ENCODE assay signal across 8 cellular contexts in genomic region chr4:39527296-39528055, GRCh38. TPM values are rescaled to one million over a fixed set of nuclear protein-coding genes. Genes with fewer than 3 reads are reported as not detected.
DNase-seq lines count a peak whose midpoint lies in the region; ATAC-seq, FAIRE-seq and TF ChIP-seq lines count a peak whose summit lies in the region.

UGDH (minus strand) TSS chr4:39527439; CDS start chr4:39521512, 5,927 bp downstream.

- H3K4me1 ChIP-seq in OCI-LY7 (ENCODE audit: insufficient read depth, low read length, poor library complexity, severe bottlenecking) (peaks cover 16% of the 10 kb centered on the region), endothelial cell of umbilical vein (ENCODE audit: control insufficient read depth, extremely low read depth, insufficient read depth, low read length) (peaks cover 12% of the 10 kb centered on the region)

- DNase-seq in DMS 273 treated with DMSO at 0.1 percent for 48 hours (lab: John Stamatoyannopoulos, UW) (peak; percentile 82), HuH-7.5 (ENCODE audit: low spot score) (peak; percentile 85), OCI-LY7 (ENCODE audit: low spot score) (peak; percentile 95), activated T-cell treated with anti-CD3 and anti-CD28 coated beads for 1 hour (ENCODE audit: low read depth) (peak; percentile 83), endothelial cell of umbilical vein (ENCODE audit: low read depth, low spot score) (peak; percentile 98), middle frontal gyrus (ENCODE audit: extremely low spot score, low spot score) (peak; percentile 97)
- DNase-seq in stimulated activated CD8-positive, alpha-beta memory T cell treated with anti-CD3 and anti-CD28 coated beads, Interleukin-2, amount 100 ng/mL, for 48 hours (ENCODE audit: low read depth in 2 of 2): peak; percentile 84 to 87

- no peaks in the 10 kb centered on the region for H3K27me3 ChIP-seq in endothelial cell of umbilical vein (ENCODE audit: control insufficient read depth in 2 of 2, insufficient read depth in 2 of 2, low read length in 2 of 2)

- no TSS peak for BruUV-seq in OCI-LY7 (replicated peaks; lab: Mats Ljungman, UMichigan)
- BruUV-seq in endothelial cell of umbilical vein (replicated peaks; lab: Mats Ljungman, UMichigan): no TSS peak

- H3K4me3 ChIP-seq in OCI-LY7 (ENCODE audit: low read depth, low read length, poor library complexity, severe bottlenecking) (peak within 1 kb of the TSS; percentile 80), endothelial cell of umbilical vein (replicated peaks in 1 of 3; ENCODE audit: insufficient read depth in 1 of 3, low read depth in 1 of 3, low read length in 3 of 3) (peak within 1 kb of the TSS; percentile 50 to 92 (median 60))

- no peaks in the 10 kb centered on the region for H3K9me3 ChIP-seq in OCI-LY7 (ENCODE audit: low read length)
- no peaks in the 10 kb centered on the region for H3K9me3 ChIP-seq in endothelial cell of umbilical vein (replicated peaks; ENCODE audit: control insufficient read depth, insufficient read depth, low read length)

- H3K36me3 ChIP-seq in OCI-LY7 (ENCODE audit: insufficient read depth, low read length) (no peaks in the 10 kb centered on the region), endothelial cell of umbilical vein (ENCODE audit: control insufficient read depth in 2 of 2, extremely low read depth in 1 of 2, insufficient read depth in 2 of 2, low read length in 2 of 2) (no peaks in the 10 kb centered on the region)

- ATAC-seq in GM21526 (IDR thresholded peaks at IDR 0.05; ENCODE audit: low FRiP score, unreplicated experiment): peak; percentile 95

- peak within 1 kb of the TSS; percentile 73 for H3K9ac ChIP-seq in endothelial cell of umbilical vein (replicated peaks; ENCODE audit: extremely low read depth, insufficient read depth, low read length)

- intact Hi-C loops in OCI-LY7 (cut with micrococcal nuclease; ENCODE audit: unreplicated experiment) (loop anchor here (2.0 to 10.0 kb wide), 4 partner anchors 55 to 777 kb away; partner anchors contain the start of genes PDS5A and SMIM14), endothelial cell of umbilical vein (cut with micrococcal nuclease) (loop anchor here (1.0 to 10.0 kb wide), 7 partner anchors 9 to 789 kb away; partner anchors contain the start of genes PDS5A and UBE2K)

- H4K20me1 ChIP-seq in OCI-LY7 (ENCODE audit: insufficient read depth, low read length): no peaks in the 10 kb centered on the region
- H4K20me1 ChIP-seq in endothelial cell of umbilical vein (replicated peaks; ENCODE audit: control insufficient read depth, extremely low read depth, insufficient read depth, low read length): no peaks in the 10 kb centered on the region

- TF ChIP-seq CTCF in OCI-LY7 (conservative IDR thresholded peaks at IDR 0.05; ENCODE audit: low read length) (no peak; the same call in 1 of the 2 replicates), endothelial cell of umbilical vein (IDR thresholded peaks at IDR 0.05; ENCODE audit: extremely low read depth in 1 of 2, insufficient read depth in 1 of 2, low read depth in 1 of 2, low read length in 2 of 2) (no peak)

- no peaks in the 10 kb centered on the region for H3K9me1 ChIP-seq in endothelial cell of umbilical vein (replicated peaks; ENCODE audit: control insufficient read depth, extremely low read depth, insufficient read depth, low read length)

- H3K4me2 ChIP-seq in OCI-LY7 (ENCODE audit: low read length) (peak within 1 kb of the TSS; percentile 96), endothelial cell of umbilical vein (ENCODE audit: insufficient read depth, low read length) (peak within 1 kb of the TSS; percentile 90)

- H3K79me2 ChIP-seq in OCI-LY7 (ENCODE audit: insufficient read depth, low read depth, low read length) (peaks cover 12% of the 10 kb centered on the region; the same call in 1 of the 2 replicates), endothelial cell of umbilical vein (ENCODE audit: control insufficient read depth, insufficient read depth, low read length) (peaks cover 42% of the 10 kb centered on the region)

- CTCF ChIA-PET in OCI-LY7 (lab: Charles Lee; ENCODE audit: unreplicated experiment): interaction anchor here (0.5 to 1.3 kb wide), 2 partner anchors 99 to 324 kb away, joined by 3 to 4 read pairs; no protein-coding TSS in a partner anchor
- CTCF ChIA-PET in endothelial cell of umbilical vein (lab: Charles Lee): interaction anchor here (0.7 to 2.3 kb wide), 8 partner anchors 52 to 170 kb away, joined by 3 to 11 read pairs (median 4); partner anchors contain the start of genes SMIM14 and UBE2K

- FAIRE-seq in endothelial cell of umbilical vein (lab: Jason Lieb, UNC): peak; percentile 98

- dilution Hi-C loops in endothelial cell of umbilical vein (cut with MboI; ENCODE audit: extremely low pct_ligation_motif_present, low sequenced_read_pairs): no loop called here

- no peaks in the 10 kb centered on the region for H3K9me2 ChIP-seq in OCI-LY7 (ENCODE audit: insufficient read depth, low read length)

- no peak within 1 kb of the TSS for H3K27ac ChIP-seq in OCI-LY7 (ENCODE audit: low read depth, low read length, poor library complexity, severe bottlenecking)
- peak within 1 kb of the TSS; percentile 90 for H3K27ac ChIP-seq in endothelial cell of umbilical vein (ENCODE audit: insufficient read depth, low read depth, low read length)

- POLR2A ChIA-PET in OCI-LY7 (lab: Charles Lee) (interaction anchor here (0.6 to 1.2 kb wide), 11 partner anchors 8 to 746 kb away, joined by 3 to 6 read pairs (median 4); partner anchors contain the start of gene UBE2K), endothelial cell of umbilical vein (lab: Charles Lee) (interaction anchor here (0.5 to 3.7 kb wide), 8 partner anchors 15 to 789 kb away, joined by 3 to 42 read pairs (median 4); partner anchors contain the start of genes LIAS, RPL9, SMIM14 and UBE2K)

- peak; percentile 97 for TF ChIP-seq POLR2A in endothelial cell of umbilical vein (IDR thresholded peaks at IDR 0.05; ENCODE audit: low read depth, low read length)

- H2AFZ ChIP-seq in OCI-LY7 (ENCODE audit: low read length): peak within 1 kb of the TSS; percentile 71
- H2AFZ ChIP-seq in endothelial cell of umbilical vein (ENCODE audit: low read depth, low read length): peak within 1 kb of the TSS; percentile 86

TF ChIP-seq in endothelial cell of umbilical vein, 7 proteins besides CTCF, POLR2A, EP300 and RAD21:
- TF ChIP-seq FOS (IDR thresholded peaks at IDR 0.05; ENCODE audit: borderline replicate concordance, insufficient read depth, low read length) (peak; percentile 14), POLR2AphosphoS5 (IDR thresholded peaks at IDR 0.05; ENCODE audit: insufficient read depth, low read depth, low read length) (peak; percentile 94), JUN (IDR thresholded peaks at IDR 0.05; ENCODE audit: borderline replicate concordance, insufficient read depth, insufficient read length, low read depth) (no peak), GATA2 (IDR thresholded peaks at IDR 0.05; ENCODE audit: insufficient read depth, insufficient read length, low read depth, low read length) (no peak)
- TF ChIP-seq, protein P1, sequence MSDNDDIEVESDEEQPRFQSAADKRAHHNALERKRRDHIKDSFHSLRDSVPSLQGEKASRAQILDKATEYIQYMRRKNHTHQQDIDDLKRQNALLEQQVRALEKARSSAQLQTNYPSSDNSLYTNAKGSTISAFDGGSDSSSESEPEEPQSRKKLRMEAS (IDR thresholded peaks at IDR 0.05; ENCODE audit: insufficient read depth, insufficient read length): peak; percentile 25

RNA-seq across cellular contexts. Expression of gene UGDH, which starts in this region (rescaled TPM):
- total RNA-seq in OCI-LY7 (2014; rRNA removed; shearing (Covaris generic)): 8.1 and 9.8 TPM in 2 replicates
- total RNA-seq in OCI-LY7 (2022): 28.6 and 33.6 TPM in 2 replicates
- 62.1 and 69.7 TPM in 2 replicates for total RNA-seq in endothelial cell of umbilical vein
- polyA plus RNA-seq in endothelial cell of umbilical vein: 25.5 and 41.3 TPM in 2 replicates
- 34.9 and 41.2 TPM in 2 replicates for polyA plus RNA-seq in endothelial cell of umbilical vein (2011; cell fraction: cytosol; rRNA removed)
- 16.0 and 27.0 TPM in 2 replicates for polyA plus RNA-seq in endothelial cell of umbilical vein (2011; cell fraction: nucleus; rRNA removed)
- 40.6 and 49.8 TPM in 2 replicates for polyA plus RNA-seq in endothelial cell of umbilical vein (2012)
- polyA minus RNA-seq in endothelial cell of umbilical vein: 21.6 and 26.2 TPM in 2 replicates
- 35.3 TPM for polyA minus RNA-seq in endothelial cell of umbilical vein (2011; cell fraction: cytosol; rRNA and poly(A)+ RNA removed)
- polyA minus RNA-seq in endothelial cell of umbilical vein (2011; cell fraction: nucleus; rRNA and poly(A)+ RNA removed): 11.0 and 11.6 TPM in 2 replicates
